9 cellular contexts compared by ENCODE assay signal in genomic region chr1:151175036-151175741, GRCh38.
DNase-seq lines count a peak whose midpoint lies in the region; ATAC-seq and TF ChIP-seq lines count a peak whose summit lies in the region.
"Had no signal": no experiment of that assay in that cellular context is flagged by ENCODE, and none has a peak within 500 bp of the region (broad histone marks: within the 10 kb centered on the region; RNA-seq: fewer than 3 reads in every experiment).

No MANE protein-coding gene starts in this region.

- intact Hi-C loops in dendritic cell treated with granulocyte-macrophage colony-stimulating factor and Interleukin-4, amounts not matched to agents 40 ng/mL and 50 ng/mL, for 4 days (cut with micrococcal nuclease) = no loop called here

- no peak overlapping the region for H3K4me3 Mint-ChIP-seq in activated naive CD4-positive, alpha-beta T cell treated with anti-CD3 and anti-CD28 coated beads, Interleukin-2, amount 10 ng/mL, durations not matched to agents 7 days and 5 days
- no peak overlapping the region for H3K4me3 Mint-ChIP-seq in dendritic cell treated with granulocyte-macrophage colony-stimulating factor and Interleukin-4, amounts not matched to agents 40 ng/mL and 50 ng/mL, for 4 days
- no peak overlapping the region for H3K4me3 Mint-ChIP-seq in stimulated activated memory B cell treated with anti-CD40 and anti-IgM and Interleukin-4, amounts not matched to agents 10 μg/mL and 1 μg/mL and 100 μg/mL, for 72 hours

- no peak for ATAC-seq in stimulated activated memory B cell treated with anti-CD40 and anti-IgM and Interleukin-4, amounts not matched to agents 10 μg/mL and 1 μg/mL and 100 μg/mL, for 72 hours
- ATAC-seq in GM21381 (IDR thresholded peaks at IDR 0.05; ENCODE audit: unreplicated experiment) = no peak

- peaks cover 43% of the 10 kb centered on the region for H3K36me3 Mint-ChIP-seq in activated naive CD4-positive, alpha-beta T cell treated with anti-CD3 and anti-CD28 coated beads, Interleukin-2, amount 10 ng/mL, durations not matched to agents 7 days and 5 days
- peaks cover 90% of the 10 kb centered on the region for H3K36me3 Mint-ChIP-seq in dendritic cell treated with granulocyte-macrophage colony-stimulating factor and Interleukin-4, amounts not matched to agents 40 ng/mL and 50 ng/mL, for 4 days (ENCODE audit: low read depth)
- peaks cover 50% of the 10 kb centered on the region for H3K36me3 Mint-ChIP-seq in stimulated activated memory B cell treated with anti-CD40 and anti-IgM and Interleukin-4, amounts not matched to agents 10 μg/mL and 1 μg/mL and 100 μg/mL, for 72 hours

- TF ChIP-seq POLR2A in erythroblast (IDR thresholded peaks at IDR 0.05; ENCODE audit: low read length) = no peak

- no peak for DNase-seq in activated naive CD4-positive, alpha-beta T cell treated with anti-CD3 and anti-CD28 coated beads, Interleukin-2, amount 10 ng/mL, durations not matched to agents 7 days and 5 days
- DNase-seq in activated naive CD4-positive, alpha-beta T cell (lab: John Stamatoyannopoulos, UW) = no peak
- peak; percentile 91 for DNase-seq in medulla oblongata (ENCODE audit: extremely low spot score)
- no peak for DNase-seq in erythroblast (lab: John Stamatoyannopoulos, UW)
- no peak for DNase-seq in NCI-H1930 (lab: John Stamatoyannopoulos, UW)
- DNase-seq: effector CD4-positive, alpha-beta T cell had no signal

- H3K27me3 Mint-ChIP-seq in activated naive CD4-positive, alpha-beta T cell treated with anti-CD3 and anti-CD28 coated beads, Interleukin-2, amount 10 ng/mL, durations not matched to agents 7 days and 5 days = no peaks in the 10 kb centered on the region
- H3K27me3 Mint-ChIP-seq in dendritic cell treated with granulocyte-macrophage colony-stimulating factor and Interleukin-4, amounts not matched to agents 40 ng/mL and 50 ng/mL, for 4 days = no peaks in the 10 kb centered on the region
- no peaks in the 10 kb centered on the region for H3K27me3 Mint-ChIP-seq in stimulated activated memory B cell treated with anti-CD40 and anti-IgM and Interleukin-4, amounts not matched to agents 10 μg/mL and 1 μg/mL and 100 μg/mL, for 72 hours

- H3K4me1 Mint-ChIP-seq in activated naive CD4-positive, alpha-beta T cell treated with anti-CD3 and anti-CD28 coated beads, Interleukin-2, amount 10 ng/mL, durations not matched to agents 7 days and 5 days = no peaks in the 10 kb centered on the region
- H3K4me1 Mint-ChIP-seq in dendritic cell treated with granulocyte-macrophage colony-stimulating factor and Interleukin-4, amounts not matched to agents 40 ng/mL and 50 ng/mL, for 4 days (ENCODE audit: low read depth) = peaks cover 13% of the 10 kb centered on the region
- H3K4me1 Mint-ChIP-seq in stimulated activated memory B cell treated with anti-CD40 and anti-IgM and Interleukin-4, amounts not matched to agents 10 μg/mL and 1 μg/mL and 100 μg/mL, for 72 hours = peaks cover 7% of the 10 kb centered on the region

- no peaks in the 10 kb centered on the region for H3K9me3 Mint-ChIP-seq in activated naive CD4-positive, alpha-beta T cell treated with anti-CD3 and anti-CD28 coated beads, Interleukin-2, amount 10 ng/mL, durations not matched to agents 7 days and 5 days
- H3K9me3 Mint-ChIP-seq in dendritic cell treated with granulocyte-macrophage colony-stimulating factor and Interleukin-4, amounts not matched to agents 40 ng/mL and 50 ng/mL, for 4 days = no peaks in the 10 kb centered on the region
- no peaks in the 10 kb centered on the region for H3K9me3 Mint-ChIP-seq in stimulated activated memory B cell treated with anti-CD40 and anti-IgM and Interleukin-4, amounts not matched to agents 10 μg/mL and 1 μg/mL and 100 μg/mL, for 72 hours

- CTCF ChIA-PET in activated naive CD4-positive, alpha-beta T cell treated with anti-CD3 and anti-CD28 coated beads, Interleukin-2, amount 10 ng/mL, durations not matched to agents 7 days and 5 days (lab: Charles Lee) = interaction anchor here (0.7 to 1.3 kb wide), 4 partner anchors 8 to 75 kb away, joined by 3 to 4 read pairs (median 4); no protein-coding TSS in a partner anchor

- H3K27ac Mint-ChIP-seq in activated naive CD4-positive, alpha-beta T cell treated with anti-CD3 and anti-CD28 coated beads, Interleukin-2, amount 10 ng/mL, durations not matched to agents 7 days and 5 days = peak overlapping the region; percentile 30
- peak overlapping the region; percentile 26 for H3K27ac Mint-ChIP-seq in dendritic cell treated with granulocyte-macrophage colony-stimulating factor and Interleukin-4, amounts not matched to agents 40 ng/mL and 50 ng/mL, for 4 days
- H3K27ac Mint-ChIP-seq in stimulated activated memory B cell treated with anti-CD40 and anti-IgM and Interleukin-4, amounts not matched to agents 10 μg/mL and 1 μg/mL and 100 μg/mL, for 72 hours = peak overlapping the region; percentile 24
